Comparison of ENCODE assay signal across 9 cellular contexts in the genomic region with DNA sequence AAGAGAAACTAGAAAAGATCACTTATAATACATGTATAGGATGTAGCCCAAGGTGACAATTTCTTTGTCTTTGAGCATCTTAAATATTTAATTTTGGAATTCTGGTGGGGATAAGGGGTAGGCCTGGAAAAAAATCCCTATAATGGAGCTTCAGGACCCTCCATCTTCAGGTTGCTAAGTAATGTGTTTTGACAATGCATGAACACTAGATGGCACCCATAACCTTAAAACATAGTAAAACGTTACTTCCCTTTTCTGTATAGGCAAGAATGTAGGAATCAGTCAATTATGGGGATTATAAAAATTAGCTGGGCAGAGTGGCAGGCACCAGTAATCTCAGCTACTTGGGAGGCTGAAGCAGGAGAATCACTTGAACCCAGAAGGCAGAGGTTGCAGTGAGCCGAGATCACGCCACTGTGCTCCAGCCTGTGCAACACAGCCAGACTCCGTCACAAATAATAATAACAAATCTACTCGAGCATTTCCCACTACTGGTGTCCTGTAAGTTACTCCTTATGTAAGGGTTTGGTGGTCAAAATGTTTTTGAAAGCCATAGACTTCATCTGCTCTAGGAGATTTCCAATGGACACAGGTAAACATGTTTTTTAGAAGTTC.
DNase-seq lines count a peak whose midpoint lies in the region; ATAC-seq and TF ChIP-seq lines count a peak whose summit lies in the region.
"Had no signal": no experiment of that assay in that cellular context is flagged by ENCODE, and none has a peak within 500 bp of the region (broad histone marks: within the 10 kb centered on the region; RNA-seq: fewer than 3 reads in every experiment).

No MANE protein-coding gene starts in this region.

- no peak overlapping the region for H3K27ac Mint-ChIP-seq in nephron
- H3K27ac Mint-ChIP-seq in CD8-positive, alpha-beta memory T cell, result no peak overlapping the region

- H3K4me1 Mint-ChIP-seq in nephron, result no peaks in the 10 kb centered on the region
- H3K4me1 Mint-ChIP-seq in CD8-positive, alpha-beta memory T cell, result peaks cover 0 to 4% (median 0%) of the 10 kb centered on the region in 3 donors

- no peaks in the 10 kb centered on the region for H3K9me3 Mint-ChIP-seq in nephron
- H3K9me3 Mint-ChIP-seq in CD8-positive, alpha-beta memory T cell, result no peaks in the 10 kb centered on the region

- ATAC-seq in GM19035 (IDR thresholded peaks at IDR 0.05; ENCODE audit: unreplicated experiment) (peak; percentile 68), HG03280 (IDR thresholded peaks at IDR 0.05; ENCODE audit: unreplicated experiment) (peak; percentile 78)

- no peak overlapping the region for H3K4me3 Mint-ChIP-seq in nephron
- peak overlapping the region in 2 of 7 donors; percentile 33 to 59 for H3K4me3 Mint-ChIP-seq in CD8-positive, alpha-beta memory T cell

- DNase-seq in CD1c-positive myeloid dendritic cell (ENCODE audit: extremely low spot score), result peak; percentile 58
- peak; percentile 66 for DNase-seq in NCI-H82 treated with DMSO at 0.1 percent for 48 hours (lab: John Stamatoyannopoulos, UW; ENCODE audit: unreplicated experiment)
- no peak for DNase-seq in CD8-positive, alpha-beta memory T cell
- DNase-seq in stimulated activated CD4-positive, alpha-beta T cell treated with anti-CD3 and anti-CD28 coated beads, Interleukin-15, amount 100 ng/mL, for 24 hours, result no peak

- peak; percentile 51 to 67 (median 58) for TF ChIP-seq CTCF in nephron (IDR thresholded peaks at IDR 0.05; ENCODE audit: unreplicated experiment in 3 of 3)

- CTCF ChIA-PET in CD8-positive, alpha-beta memory T cell (lab: Charles Lee), result no interaction called here

- H3K4me3 ChIP-seq in CD8-positive, alpha-beta memory T cell (ENCODE audit: low read length), result no peak overlapping the region
- H3K4me3 ChIP-seq: skin epidermis had no signal

- no peaks in the 10 kb centered on the region for H3K36me3 ChIP-seq in CD8-positive, alpha-beta memory T cell (ENCODE audit: insufficient read depth, low read length)

- H3K9me3 ChIP-seq in CD8-positive, alpha-beta memory T cell (ENCODE audit: low read length), result no peaks in the 10 kb centered on the region

- H3K27me3 Mint-ChIP-seq in nephron (ENCODE audit: low read depth), result peaks cover 3% of the 10 kb centered on the region
- H3K27me3 Mint-ChIP-seq in CD8-positive, alpha-beta memory T cell, result peaks cover 5% of the 10 kb centered on the region in 2 donors

- POLR2A ChIA-PET in CD8-positive, alpha-beta memory T cell (lab: Charles Lee), result no interaction called here

- H3K27ac ChIP-seq in cingulate gyrus (ENCODE audit: low read depth, low read length), result peak overlapping the region; percentile 39
- no peak overlapping the region for H3K27ac ChIP-seq in CD8-positive, alpha-beta memory T cell (ENCODE audit: low read depth, low read length)
- H3K27ac ChIP-seq: skin epidermis had no signal

- no peaks in the 10 kb centered on the region for H3K4me1 ChIP-seq in CD8-positive, alpha-beta memory T cell (ENCODE audit: insufficient read depth, low read length)

- H3K36me3 Mint-ChIP-seq in nephron (ENCODE audit: low read depth), result no peaks in the 10 kb centered on the region
- H3K36me3 Mint-ChIP-seq in CD8-positive, alpha-beta memory T cell, result no peaks in the 10 kb centered on the region

- H3K27me3 ChIP-seq in CD8-positive, alpha-beta memory T cell (ENCODE audit: insufficient read depth, low read length, poor library complexity, severe bottlenecking), result no peaks in the 10 kb centered on the region

Comparison
In these comparisons a context has a peak if more than half of its experiments do, and no peak if none do; other contexts are left out.
1. DNase-seq: peak in CD1c-positive myeloid dendritic cell (single experiment) and NCI-H82 treated with DMSO at 0.1 percent for 48 hours (single experiment); none in CD8-positive, alpha-beta memory T cell (0 of 5) and stimulated activated CD4-positive, alpha-beta T cell treated with anti-CD3 and anti-CD28 coated beads, Interleukin-15, amount 100 ng/mL, for 24 hours (single experiment).